7 cellular contexts compared by ENCODE assay signal in genomic region chr1:146536028-146536427, GRCh38.
A peak's percentile ranks its signal among the peaks of the same experiment; 100 is the strongest.
DNase-seq lines count a peak whose midpoint lies in the region; ATAC-seq and TF ChIP-seq lines count a peak whose summit lies in the region.
"Not testable (repeated sequence)": the region's sequence is repeated elsewhere in the genome, so short reads cannot be mapped to it uniquely, and the experiment has no call there.

No MANE protein-coding gene starts in this region.

- H3K9me3 ChIP-seq in DND-41 (ENCODE audit: insufficient read depth, low read length, severe bottlenecking); PC-3 (ENCODE audit: low read length): not testable (repeated sequence)

- H3K36me3 ChIP-seq in DND-41 (ENCODE audit: insufficient read depth, low read length); PC-3 (ENCODE audit: low read depth, low read length): not testable (repeated sequence)

- not testable (repeated sequence) for H3F3A ChIP-seq in PC-3 (ENCODE audit: low read length, unreplicated experiment)

- not testable (repeated sequence) for H3K9me2 ChIP-seq in PC-3 (replicated peaks; ENCODE audit: low read length)

- TF ChIP-seq CTCF in DND-41 (IDR thresholded peaks at IDR 0.05; ENCODE audit: borderline replicate concordance, extremely low read depth, low read length, poor library complexity, severe bottlenecking); PC-3 (conservative IDR thresholded peaks at IDR 0.05; ENCODE audit: low read depth, low read length): not testable (repeated sequence)

- ATAC-seq in DND-41 (ENCODE audit: insufficient read depth, low read depth) (peak; percentile 89), HG02884 (IDR thresholded peaks at IDR 0.05; ENCODE audit: unreplicated experiment) (peak; percentile 68), PC-3 (peak; percentile 80), left colon (peak; percentile 79)
- peak; percentile 51 for ATAC-seq in activated CD8-positive, alpha-beta T cell treated with anti-CD3 and anti-CD28 coated beads, Interleukin-2, amount 10 ng/mL, durations not matched to agents 7 days and 5 days
- peak; percentile 50 for ATAC-seq in activated naive CD8-positive, alpha-beta T cell treated with anti-CD3 and anti-CD28 coated beads, Interleukin-2, amount 10 ng/mL, durations not matched to agents 7 days and 5 days (ENCODE audit: low read depth)
- ATAC-seq in stimulated activated naive B cell treated with anti-CD40 and anti-IgM and Interleukin-4, amounts not matched to agents 10 μg/mL and 1 μg/mL and 100 μg/mL, for 72 hours (replicated peaks): peak; percentile 51 to 58

- BruUV-seq in PC-3 (replicated peaks; lab: Mats Ljungman, UMichigan): not testable (repeated sequence)

- H3K4me1 Mint-ChIP-seq in activated CD8-positive, alpha-beta T cell treated with anti-CD3 and anti-CD28 coated beads, Interleukin-2, amount 10 ng/mL, durations not matched to agents 7 days and 5 days (ENCODE audit: low read depth); activated naive CD8-positive, alpha-beta T cell treated with anti-CD3 and anti-CD28 coated beads, Interleukin-2, amount 10 ng/mL, durations not matched to agents 7 days and 5 days; stimulated activated naive B cell treated with anti-CD40 and anti-IgM and Interleukin-4, amounts not matched to agents 10 μg/mL and 1 μg/mL and 100 μg/mL, for 72 hours: not testable (repeated sequence)

- intact Hi-C loops in PC-3 (cut with micrococcal nuclease); left colon (cut with DNase I, micrococcal nuclease): not testable (repeated sequence)

- not testable (repeated sequence) for H3K27ac ChIP-seq in DND-41 (ENCODE audit: low read length); PC-3 (ENCODE audit: low read length)

- not testable (repeated sequence) for H3K36me3 Mint-ChIP-seq in activated CD8-positive, alpha-beta T cell treated with anti-CD3 and anti-CD28 coated beads, Interleukin-2, amount 10 ng/mL, durations not matched to agents 7 days and 5 days (ENCODE audit: low read depth); activated naive CD8-positive, alpha-beta T cell treated with anti-CD3 and anti-CD28 coated beads, Interleukin-2, amount 10 ng/mL, durations not matched to agents 7 days and 5 days; stimulated activated naive B cell treated with anti-CD40 and anti-IgM and Interleukin-4, amounts not matched to agents 10 μg/mL and 1 μg/mL and 100 μg/mL, for 72 hours

- POLR2A ChIA-PET in PC-3 (lab: Charles Lee; ENCODE audit: unreplicated experiment); activated CD8-positive, alpha-beta T cell treated with anti-CD3 and anti-CD28 coated beads, Interleukin-2, amount 10 ng/mL, durations not matched to agents 7 days and 5 days (lab: Charles Lee); activated naive CD8-positive, alpha-beta T cell treated with anti-CD3 and anti-CD28 coated beads, Interleukin-2, amount 10 ng/mL, durations not matched to agents 7 days and 5 days (lab: Charles Lee): not testable (repeated sequence)

- CTCF ChIA-PET in PC-3 (lab: Charles Lee); activated CD8-positive, alpha-beta T cell treated with anti-CD3 and anti-CD28 coated beads, Interleukin-2, amount 10 ng/mL, durations not matched to agents 7 days and 5 days (lab: Charles Lee): not testable (repeated sequence)

- H3K9ac ChIP-seq in DND-41 (ENCODE audit: low read depth, low read length); PC-3 (ENCODE audit: low read length): not testable (repeated sequence)

- H2AFZ ChIP-seq in DND-41 (ENCODE audit: low read depth, low read length); PC-3 (ENCODE audit: low read length): not testable (repeated sequence)

- H4K20me1 ChIP-seq in DND-41 (ENCODE audit: insufficient read depth, low read length); PC-3 (ENCODE audit: low read length): not testable (repeated sequence)

- H3K4me2 ChIP-seq in DND-41 (ENCODE audit: insufficient read depth, low read length); PC-3 (ENCODE audit: low read length): not testable (repeated sequence)

- H3K9me3 Mint-ChIP-seq in activated CD8-positive, alpha-beta T cell treated with anti-CD3 and anti-CD28 coated beads, Interleukin-2, amount 10 ng/mL, durations not matched to agents 7 days and 5 days (ENCODE audit: insufficient read depth); activated naive CD8-positive, alpha-beta T cell treated with anti-CD3 and anti-CD28 coated beads, Interleukin-2, amount 10 ng/mL, durations not matched to agents 7 days and 5 days; stimulated activated naive B cell treated with anti-CD40 and anti-IgM and Interleukin-4, amounts not matched to agents 10 μg/mL and 1 μg/mL and 100 μg/mL, for 72 hours: not testable (repeated sequence)

- peaks cover 40% of the 10 kb centered on the region for H3K4me1 ChIP-seq in DND-41 (ENCODE audit: insufficient read depth, low read length)
- H3K4me1 ChIP-seq in PC-3 (ENCODE audit: insufficient read depth, low read length): not testable (repeated sequence)

- not testable (repeated sequence) for H3K27me3 Mint-ChIP-seq in activated CD8-positive, alpha-beta T cell treated with anti-CD3 and anti-CD28 coated beads, Interleukin-2, amount 10 ng/mL, durations not matched to agents 7 days and 5 days (ENCODE audit: low read depth); activated naive CD8-positive, alpha-beta T cell treated with anti-CD3 and anti-CD28 coated beads, Interleukin-2, amount 10 ng/mL, durations not matched to agents 7 days and 5 days; stimulated activated naive B cell treated with anti-CD40 and anti-IgM and Interleukin-4, amounts not matched to agents 10 μg/mL and 1 μg/mL and 100 μg/mL, for 72 hours

- not testable (repeated sequence) for H3K79me2 ChIP-seq in DND-41 (ENCODE audit: insufficient read depth, low read length); PC-3 (ENCODE audit: low read length)

- H3K27me3 ChIP-seq in DND-41 (ENCODE audit: insufficient read depth, low read length, poor library complexity); PC-3 (ENCODE audit: low read length): not testable (repeated sequence)

- not testable (repeated sequence) for H3K4me3 Mint-ChIP-seq in activated CD8-positive, alpha-beta T cell treated with anti-CD3 and anti-CD28 coated beads, Interleukin-2, amount 10 ng/mL, durations not matched to agents 7 days and 5 days; activated naive CD8-positive, alpha-beta T cell treated with anti-CD3 and anti-CD28 coated beads, Interleukin-2, amount 10 ng/mL, durations not matched to agents 7 days and 5 days; stimulated activated naive B cell treated with anti-CD40 and anti-IgM and Interleukin-4, amounts not matched to agents 10 μg/mL and 1 μg/mL and 100 μg/mL, for 72 hours

- not testable (repeated sequence) for H3K27ac Mint-ChIP-seq in activated CD8-positive, alpha-beta T cell treated with anti-CD3 and anti-CD28 coated beads, Interleukin-2, amount 10 ng/mL, durations not matched to agents 7 days and 5 days; activated naive CD8-positive, alpha-beta T cell treated with anti-CD3 and anti-CD28 coated beads, Interleukin-2, amount 10 ng/mL, durations not matched to agents 7 days and 5 days; stimulated activated naive B cell treated with anti-CD40 and anti-IgM and Interleukin-4, amounts not matched to agents 10 μg/mL and 1 μg/mL and 100 μg/mL, for 72 hours

- not testable (repeated sequence) for H3K4me3 ChIP-seq in DND-41 (ENCODE audit: low read depth in 1 of 2, low read length in 2 of 2); PC-3 (ENCODE audit: low read length)

- not testable (repeated sequence) for DNase-seq in DND-41; PC-3; activated CD8-positive, alpha-beta T cell treated with anti-CD3 and anti-CD28 coated beads, Interleukin-2, amount 10 ng/mL, durations not matched to agents 7 days and 5 days; activated naive CD8-positive, alpha-beta T cell treated with anti-CD3 and anti-CD28 coated beads, Interleukin-2, amount 10 ng/mL, durations not matched to agents 7 days and 5 days; left colon; stimulated activated naive B cell treated with anti-CD40 and anti-IgM and Interleukin-4, amounts not matched to agents 10 μg/mL and 1 μg/mL and 100 μg/mL, for 72 hours
